In genomic region chr3:187678869-187679268, GRCh38 we compare ENCODE assay signal across 10 cellular contexts. TPM values are rescaled to one million over a fixed set of nuclear protein-coding genes. Genes with fewer than 3 reads are reported as not detected.
DNase-seq lines count a peak whose midpoint lies in the region; ATAC-seq, FAIRE-seq and TF ChIP-seq lines count a peak whose summit lies in the region.
"Had no signal": no experiment of that assay in that cellular context is flagged by ENCODE, and none has a peak within 500 bp of the region (broad histone marks: within the 10 kb centered on the region; RNA-seq: fewer than 3 reads in every experiment).

No MANE protein-coding gene starts in this region.

- no peak overlapping the region for H3K23ac ChIP-seq in H1 (ENCODE audit: insufficient read length)

- H4K5ac ChIP-seq in H1 (ENCODE audit: insufficient read length, low read depth, low read length) = no peak overlapping the region

- H2BK120ac ChIP-seq in H1 (replicated peaks; ENCODE audit: low read depth, low read length) = no peak overlapping the region

- FAIRE-seq in H1 (lab: Jason Lieb, UNC) = peak; percentile 57

- no peak overlapping the region for H3K27ac ChIP-seq in SK-N-SH (ENCODE audit: low read depth in 2 of 2, low read length in 1 of 2)
- H3K27ac ChIP-seq in H1 (ENCODE audit: low read depth, low read length) = no peak overlapping the region
- H3K27ac ChIP-seq in upper lobe of left lung = no peak overlapping the region
- H3K27ac ChIP-seq: BLaER1 treated with 17β-estradiol and CSF1 and Interleukin-3, amounts not matched to agents 10 nM and 100 nM had no signal

- H2BK15ac ChIP-seq in H1 (ENCODE audit: low read length) = no peak overlapping the region

- CTCF ChIA-PET in SK-N-SH (lab: Yijun Ruan, JAX) (interaction anchor here (0.6 to 5.1 kb wide), 38 partner anchors 8 to 1554 kb away, joined by 3 to 192 read pairs (median 6); partner anchors contain the start of genes RTP2 and SST), H1 (lab: Charles Lee; ENCODE audit: partially characterized antibody) (interaction anchor here (0.6 to 20.1 kb wide), 85 partner anchors 9 to 1056 kb away, joined by 3 to 947 read pairs (median 6); partner anchors contain the start of genes RPL39L, RTP2, RTP4 and SST)

- no peak overlapping the region for H2BK12ac ChIP-seq in H1 (ENCODE audit: low read depth, low read length)

- no peak overlapping the region for H4K8ac ChIP-seq in H1 (ENCODE audit: extremely low read depth, insufficient read depth, low read length)

- H3K27ac Mint-ChIP-seq in memory B cell = no peak overlapping the region
- H3K27ac Mint-ChIP-seq: stimulated activated naive CD8-positive, alpha-beta T cell treated with anti-CD3 and anti-CD28 coated beads, Interleukin-15, Interleukin-2, amounts not matched to agents 100 ng/mL and 50 ng/mL, for 24 hours had no signal

- no peaks in the 10 kb centered on the region for H3K79me1 ChIP-seq in H1 (ENCODE audit: low read depth, low read length)

- H3K14ac ChIP-seq in H1 (ENCODE audit: insufficient read length) = no peak overlapping the region

- H4K20me1 ChIP-seq in Loucy (ENCODE audit: insufficient read depth, low read length, poor library complexity, severe bottlenecking) (no peaks in the 10 kb centered on the region), SK-N-SH (ENCODE audit: insufficient read depth) (no peaks in the 10 kb centered on the region), H1 (replicated peaks in 1 of 2; ENCODE audit: control insufficient read depth in 1 of 2, insufficient read depth in 2 of 2, low read length in 2 of 2) (no peaks in the 10 kb centered on the region)
- H4K20me1 ChIP-seq: BLaER1 treated with 17β-estradiol and CSF1 and Interleukin-3, amounts not matched to agents 10 nM and 100 nM had no signal

- H3K4me3 ChIP-seq in Loucy (ENCODE audit: low read length, poor library complexity, severe bottlenecking) = no peak overlapping the region
- no peak overlapping the region; a peak in 1 of 4 replicates for H3K4me3 ChIP-seq in SK-N-SH (ENCODE audit: low read depth in 2 of 2, low read length in 1 of 2)
- no peak overlapping the region for H3K4me3 ChIP-seq in H1 (ENCODE audit: extremely low read depth in 1 of 4, insufficient read depth in 2 of 4, low read depth in 3 of 4, low read length in 4 of 4)
- no peak overlapping the region for H3K4me3 ChIP-seq in upper lobe of left lung
- H3K4me3 ChIP-seq: BLaER1 treated with 17β-estradiol and CSF1 and Interleukin-3, amounts not matched to agents 10 nM and 100 nM had no signal

- no peaks in the 10 kb centered on the region for H3K9me3 Mint-ChIP-seq in memory B cell
- H3K9me3 Mint-ChIP-seq: stimulated activated naive CD8-positive, alpha-beta T cell treated with anti-CD3 and anti-CD28 coated beads, Interleukin-15, Interleukin-2, amounts not matched to agents 100 ng/mL and 50 ng/mL, for 24 hours had no signal

- H3K4me3 Mint-ChIP-seq in memory B cell = no peak overlapping the region
- H3K4me3 Mint-ChIP-seq: stimulated activated naive CD8-positive, alpha-beta T cell treated with anti-CD3 and anti-CD28 coated beads, Interleukin-15, Interleukin-2, amounts not matched to agents 100 ng/mL and 50 ng/mL, for 24 hours had no signal

- H3K27me3 Mint-ChIP-seq in memory B cell = peaks cover 18% of the 10 kb centered on the region

- TF ChIP-seq EP300 in SK-N-SH (IDR thresholded peaks at IDR 0.05; ENCODE audit: borderline replicate concordance in 1 of 2, low read depth in 1 of 2, low read length in 1 of 2) = no peak
- no peak for TF ChIP-seq EP300 in H1 (IDR thresholded peaks at IDR 0.05; ENCODE audit: borderline replicate concordance in 1 of 2, low read depth in 2 of 2, low read length in 2 of 2)
- TF ChIP-seq EP300 in upper lobe of left lung (IDR thresholded peaks at IDR 0.05) = no peak

- no peaks in the 10 kb centered on the region for H3K36me3 Mint-ChIP-seq in memory B cell

- no peaks in the 10 kb centered on the region for H3K27me3 ChIP-seq in Loucy (ENCODE audit: insufficient read depth, low read length, poor library complexity, severe bottlenecking)
- H3K27me3 ChIP-seq in SK-N-SH (ENCODE audit: insufficient read depth) = peaks cover 34% of the 10 kb centered on the region; the same call in 1 of the 2 replicates
- peaks cover 0 to 3% (median 0%) of the 10 kb centered on the region in 4 experiments; a peak in 1 of 7 replicates for H3K27me3 ChIP-seq in H1 (replicated peaks in 1 of 4; ENCODE audit: control insufficient read depth in 3 of 4, extremely low read depth in 1 of 4, insufficient read depth in 3 of 4, low read length in 3 of 4)
- H3K27me3 ChIP-seq in upper lobe of left lung = no peaks in the 10 kb centered on the region

- H3F3A ChIP-seq in Loucy (ENCODE audit: low read depth) (no peaks in the 10 kb centered on the region), SK-N-SH (replicated peaks; ENCODE audit: insufficient read depth) (no peaks in the 10 kb centered on the region)

- TF ChIP-seq POLR2A in H1 (IDR thresholded peaks at IDR 0.05; ENCODE audit: control extremely low read depth in 1 of 2, low read depth in 2 of 2, low read length in 2 of 2) = no peak
- TF ChIP-seq POLR2A in upper lobe of left lung (IDR thresholded peaks at IDR 0.05) = no peak

- TF ChIP-seq CTCF in Loucy (conservative IDR thresholded peaks at IDR 0.05; ENCODE audit: low read length) = peak; percentile 66
- TF ChIP-seq CTCF in SK-N-SH (IDR thresholded peaks at IDR 0.05) = peak; percentile 70
- peak; percentile 34 to 88 (median 72) for TF ChIP-seq CTCF in H1 (IDR thresholded peaks at IDR 0.05; ENCODE audit: control extremely low read depth in 1 of 3, insufficient read depth in 1 of 3, low read depth in 1 of 3, low read length in 3 of 3)
- TF ChIP-seq CTCF in upper lobe of left lung (IDR thresholded peaks at IDR 0.05) = peak in 4 of 6 experiments; percentile 29 to 56 (median 46)

- no peaks in the 10 kb centered on the region for H3K9me2 ChIP-seq in Loucy (replicated peaks; ENCODE audit: low read depth, low read length)
- H3K9me2 ChIP-seq in SK-N-SH = no peaks in the 10 kb centered on the region

- H2BK5ac ChIP-seq in H1 (ENCODE audit: low read depth, low read length) = no peak overlapping the region; the same call in 1 of the 2 replicates

- H3K18ac ChIP-seq in H1 (ENCODE audit: extremely low read depth, low read length) = no peak overlapping the region; the same call in 1 of the 2 replicates

- H3K79me2 ChIP-seq in Loucy (ENCODE audit: insufficient read depth, low read length) (no peaks in the 10 kb centered on the region), SK-N-SH (ENCODE audit: insufficient read depth) (no peaks in the 10 kb centered on the region), H1 (ENCODE audit: control insufficient read depth in 1 of 2, insufficient read depth in 2 of 2, low read length in 2 of 2) (no peaks in the 10 kb centered on the region)

- H3K9ac ChIP-seq in Loucy (ENCODE audit: low read depth, low read length, poor library complexity, severe bottlenecking) = no peak overlapping the region
- no peak overlapping the region for H3K9ac ChIP-seq in SK-N-SH
- no peak overlapping the region for H3K9ac ChIP-seq in H1 (replicated peaks in 1 of 4; ENCODE audit: extremely low read depth in 1 of 4, low read depth in 3 of 4, low read length in 3 of 4)
- H3K9ac ChIP-seq: BLaER1 treated with 17β-estradiol and CSF1 and Interleukin-3, amounts not matched to agents 10 nM and 100 nM had no signal

- H3K4me1 ChIP-seq in Loucy (ENCODE audit: insufficient read depth, low read length, poor library complexity, severe bottlenecking) = no peaks in the 10 kb centered on the region
- no peaks in the 10 kb centered on the region for H3K4me1 ChIP-seq in SK-N-SH (ENCODE audit: control insufficient read depth in 1 of 2, insufficient read depth in 2 of 2, low read depth in 1 of 2, low read length in 1 of 2)
- no peaks in the 10 kb centered on the region; a peak in 1 of 7 replicates for H3K4me1 ChIP-seq in H1 (replicated peaks in 1 of 4; ENCODE audit: control insufficient read depth in 3 of 4, insufficient read depth in 4 of 4, low read length in 3 of 4)
- H3K4me1 ChIP-seq in upper lobe of left lung = peaks cover 0 to 2% (median 0%) of the 10 kb centered on the region in 4 donors

- H3K36me3 ChIP-seq in Loucy (ENCODE audit: insufficient read depth, low read length) (no peaks in the 10 kb centered on the region), SK-N-SH (replicated peaks in 1 of 2; ENCODE audit: control insufficient read depth in 1 of 2, insufficient read depth in 2 of 2, low read length in 1 of 2) (no peaks in the 10 kb centered on the region), H1 (ENCODE audit: control insufficient read depth in 2 of 4, insufficient read depth in 4 of 4, low read length in 3 of 4) (no peaks in the 10 kb centered on the region), upper lobe of left lung (no peaks in the 10 kb centered on the region)
- H3K36me3 ChIP-seq: BLaER1 treated with 17β-estradiol and CSF1 and Interleukin-3, amounts not matched to agents 10 nM and 100 nM had no signal

- ATAC-seq in memory B cell (ENCODE audit: low read depth) = peak; percentile 37
- ATAC-seq in upper lobe of left lung (ENCODE audit: low FRiP score in 2 of 2) = peak; percentile 69 to 83
- ATAC-seq in HG03442 (IDR thresholded peaks at IDR 0.05; ENCODE audit: unreplicated experiment) = no peak

- H3K56ac ChIP-seq in H1 (replicated peaks; ENCODE audit: insufficient read length, low read depth, low read length) = no peak overlapping the region

- DNase-seq in NCI-H2081 (lab: John Stamatoyannopoulos, UW) (peak; percentile 52 to 60), NCI-H2081 treated with DMSO at 0.1 percent for 48 hours (lab: John Stamatoyannopoulos, UW) (no peak), SK-N-SH (peak; percentile 34), H1 (ENCODE audit: low read depth in 1 of 2, low spot score in 2 of 2) (peak in 1 of 2 experiments; percentile 71), memory B cell (ENCODE audit: low spot score in 2 of 2) (peak; percentile 18 to 26), upper lobe of left lung (no peak)

- H3K4me2 ChIP-seq in Loucy (ENCODE audit: low read depth, low read length, poor library complexity, severe bottlenecking) = no peak overlapping the region
- H3K4me2 ChIP-seq in SK-N-SH = no peak overlapping the region
- no peak overlapping the region for H3K4me2 ChIP-seq in H1 (ENCODE audit: insufficient read depth in 1 of 2, low read depth in 2 of 2, low read length in 2 of 2)
- H3K4me2 ChIP-seq: BLaER1 treated with 17β-estradiol and CSF1 and Interleukin-3, amounts not matched to agents 10 nM and 100 nM had no signal

- POLR2A ChIA-PET in SK-N-SH (lab: Yijun Ruan, JAX) = no interaction called here
- POLR2A ChIA-PET in H1 (lab: Charles Lee; ENCODE audit: partially characterized antibody) = interaction anchor here (1.5 to 1.6 kb wide), 2 partner anchors 360 to 464 kb away, joined by 3 to 19 read pairs; no protein-coding TSS in a partner anchor

- H3K4ac ChIP-seq in H1 (replicated peaks; ENCODE audit: insufficient read length, low read depth, low read length) = no peak overlapping the region

- H3K4me1 Mint-ChIP-seq in memory B cell = peaks cover 2% of the 10 kb centered on the region

- H4K91ac ChIP-seq in H1 (replicated peaks; ENCODE audit: insufficient read length, low read length) = no peak overlapping the region

- no peak overlapping the region for H2AK5ac ChIP-seq in H1 (ENCODE audit: low read depth, low read length)

- 4% methylated on average over 4 of the region's 4 CpGs for WGBS in SK-N-SH (ENCODE audit: low lambda C conversion rate)
- 21% methylated on average over 4 of the region's 4 CpGs; no CpG with 5 or more reads in 1 of the 2 experiments for WGBS in H1 (ENCODE audit: extremely low coverage in 1 of 2, insufficient coverage in 1 of 2, insufficient read length in 1 of 2, insufficient replicate concordance in 2 of 2, low coverage in 1 of 2, low lambda C conversion rate in 2 of 2, missing lambda C conversion rate in 1 of 2), 2 experiments
- WGBS in upper lobe of left lung, 2 donors = 5 to 8% methylated on average over 4 of the region's 4 CpGs

- H2AFZ ChIP-seq in Loucy (ENCODE audit: low read length) = no peak overlapping the region
- H2AFZ ChIP-seq in SK-N-SH (ENCODE audit: low read depth) = no peak overlapping the region
- H2AFZ ChIP-seq in H1 (ENCODE audit: low read length) = no peak overlapping the region

- no peak overlapping the region; the same call in 1 of the 2 replicates for H2BK20ac ChIP-seq in H1 (ENCODE audit: low read length)

- H3K9me3 ChIP-seq in Loucy (ENCODE audit: insufficient read depth, low read depth, low read length) (no peaks in the 10 kb centered on the region), SK-N-SH (no peaks in the 10 kb centered on the region), H1 (ENCODE audit: insufficient read depth in 2 of 2, low read depth in 1 of 2, low read length in 1 of 2) (no peaks in the 10 kb centered on the region), upper lobe of left lung (no peaks in the 10 kb centered on the region)

- TF ChIP-seq RAD21 in SK-N-SH (IDR thresholded peaks at IDR 0.05; ENCODE audit: low read length) (peak; percentile 66), H1 (IDR thresholded peaks at IDR 0.05 in 1 of 2, conservative IDR thresholded peaks at IDR 0.05 in 1 of 2; ENCODE audit: low read depth in 2 of 2, low read length in 2 of 2) (peak; percentile 96 to 97)

- H3K23me2 ChIP-seq in H1 (ENCODE audit: low read depth, low read length) = no peaks in the 10 kb centered on the region

RNA-seq across cellular contexts. Expression of gene SST, which starts 8.7 kb away (rescaled TPM):
- not detected in 2 replicates for polyA plus RNA-seq in SK-N-SH (2012; rRNA removed)
- not detected in 2 replicates for polyA plus RNA-seq in SK-N-SH (2012; cell fraction: cytosol; rRNA removed)
- not detected in 2 replicates for polyA plus RNA-seq in SK-N-SH (2012; cell fraction: nucleus; rRNA removed)
- 1.3 TPM in 1 of 2 replicates, not detected in the other for total RNA-seq in H1 (2021; fragmentation: NEBNext Ultra II Directional; extraction: Animal tissue kit (Norgen Biotek cat#: 25700))
- polyA plus RNA-seq in H1 (2011; rRNA removed) = 0.50 and 0.74 TPM in 2 replicates
- polyA plus RNA-seq in H1 (2011; cell fraction: cytosol; rRNA removed) = 0.34 TPM
- not detected for polyA plus RNA-seq in H1 (2011; cell fraction: nucleus; rRNA removed)
- 0.46 to 0.53 TPM in 2 of 4 replicates, not detected in the others for polyA plus RNA-seq in H1 (2012, experiment 1 of 2)
- polyA plus RNA-seq in H1 (2012, experiment 2 of 2) = not detected
- 2.3 TPM for polyA plus RNA-seq in H1 (2013, experiment 1 of 2)
- polyA plus RNA-seq in H1 (2013, experiment 2 of 2) = 2.9 TPM
- not detected in 2 replicates for polyA minus RNA-seq in H1 (2011; rRNA and poly(A)+ RNA removed)
- polyA minus RNA-seq in H1 (2011; cell fraction: cytosol; rRNA and poly(A)+ RNA removed) = not detected
- not detected for polyA minus RNA-seq in H1 (2011; cell fraction: nucleus; rRNA and poly(A)+ RNA removed)
- total RNA-seq in upper lobe of left lung = not detected

RNA-seq across cellular contexts. Expression of gene RTP2, which starts 23.5 kb away (rescaled TPM):
- 0.07 TPM in 1 of 2 replicates, not detected in the other for polyA plus RNA-seq in SK-N-SH (2012; rRNA removed)
- not detected in 2 replicates for polyA plus RNA-seq in SK-N-SH (2012; cell fraction: cytosol; rRNA removed)
- not detected in 2 replicates for polyA plus RNA-seq in SK-N-SH (2012; cell fraction: nucleus; rRNA removed)
- not detected in 2 replicates for total RNA-seq in H1 (2021; fragmentation: NEBNext Ultra II Directional; extraction: Animal tissue kit (Norgen Biotek cat#: 25700))
- polyA plus RNA-seq in H1 (2011; rRNA removed) = not detected in 2 replicates
- polyA plus RNA-seq in H1 (2011; cell fraction: cytosol; rRNA removed) = not detected
- polyA plus RNA-seq in H1 (2011; cell fraction: nucleus; rRNA removed) = not detected
- not detected in 4 replicates for polyA plus RNA-seq in H1 (2012, experiment 1 of 2)
- polyA plus RNA-seq in H1 (2012, experiment 2 of 2) = not detected
- polyA plus RNA-seq in H1 (2013, experiment 1 of 2) = not detected
- not detected for polyA plus RNA-seq in H1 (2013, experiment 2 of 2)
- not detected in 2 replicates for polyA minus RNA-seq in H1 (2011; rRNA and poly(A)+ RNA removed)
- polyA minus RNA-seq in H1 (2011; cell fraction: cytosol; rRNA and poly(A)+ RNA removed) = not detected
- not detected for polyA minus RNA-seq in H1 (2011; cell fraction: nucleus; rRNA and poly(A)+ RNA removed)
- not detected for total RNA-seq in upper lobe of left lung

Comparison
In these comparisons a context has a peak if more than half of its experiments do, and no peak if none do; other contexts are left out.
1. DNase-seq: peak in NCI-H2081 (2 of 2), SK-N-SH (single experiment) and memory B cell (2 of 2); none in NCI-H2081 treated with DMSO at 0.1 percent for 48 hours (single experiment) and upper lobe of left lung (0 of 2).
2. Peak in every context shown above with its lines, with median percentiles within 50 percentile points of each other: CTCF ChIP-seq.